Comparison of ENCODE assay signal across 34 cellular contexts in genomic region chr7:46879783-46880182, GRCh38.
"Had no signal": no experiment of that assay in that cellular context is flagged by ENCODE, and none has a peak within 500 bp of the region (broad histone marks: within the 10 kb centered on the region; RNA-seq: fewer than 3 reads in every experiment).

No MANE protein-coding gene starts in this region.

- H3K27me3 Mint-ChIP-seq: activated naive CD8-positive, alpha-beta T cell treated with anti-CD3 and anti-CD28 coated beads for 36 hours; central memory CD8-positive, alpha-beta T cell; stimulated activated memory B cell treated with anti-CD40 and anti-IgM and Interleukin-4, amounts not matched to agents 10 μg/mL and 1 μg/mL and 100 μg/mL, for 72 hours; stimulated activated naive CD8-positive, alpha-beta T cell treated with anti-CD3 and anti-CD28 coated beads, Interleukin-15, amount 100 ng/mL, for 72 hours had no signal

- H3K9me3 ChIP-seq: breast epithelium, heart left ventricle, left lung, pancreas, prostate gland, sigmoid colon, thyroid gland, upper lobe of left lung had no signal

- H3K4me1 ChIP-seq: breast epithelium, heart left ventricle, left lung, pancreas, prostate gland, sigmoid colon, thyroid gland, upper lobe of left lung had no signal

- H3K36me3 ChIP-seq: breast epithelium, heart left ventricle, left lung, pancreas, prostate gland, sigmoid colon, thyroid gland, upper lobe of left lung, WERI-Rb-1 had no signal

- H3K4me3 Mint-ChIP-seq: activated naive CD4-positive, alpha-beta T cell treated with anti-CD3 and anti-CD28 coated beads for 36 hours; activated naive CD8-positive, alpha-beta T cell treated with anti-CD3 and anti-CD28 coated beads for 36 hours; activated T-helper 1 cell treated with anti-CD3 and anti-CD28 coated beads, Interleukin-12 subunit alpha, Interleukin-12 subunit beta, Interleukin-2, Interleukin-4 antibody, amounts not matched to agents 30 ng/mL and 10 ng/mL and 1 ng/mL, durations not matched to agents 14 hours and 24 hours and 36 hours; central memory CD8-positive, alpha-beta T cell; naive B cell; stimulated activated memory B cell treated with anti-CD40 and anti-IgM and Interleukin-4, amounts not matched to agents 10 μg/mL and 1 μg/mL and 100 μg/mL, for 72 hours; stimulated activated naive CD8-positive, alpha-beta T cell treated with anti-CD3 and anti-CD28 coated beads, Interleukin-15, amount 100 ng/mL, for 72 hours; T-helper 1 cell treated with Interleukin-12 subunit alpha and Interleukin-12 subunit beta and Interleukin-4 antibody, amounts not matched to agents 30 μg/mL and 1 μg/mL, for 36 hours had no signal

- H3K4me3 ChIP-seq: breast epithelium, heart left ventricle, left lung, pancreas, prostate gland, sigmoid colon, thyroid gland, upper lobe of left lung had no signal

- H3K27me3 ChIP-seq: breast epithelium, foreskin keratinocyte, heart left ventricle, left lung, pancreas, sigmoid colon, thyroid gland, upper lobe of left lung had no signal

- DNase-seq: activated CD4-positive, alpha-beta T cell treated with anti-CD3 and anti-CD28 coated beads for 48 hours; activated CD4-positive, alpha-beta T cell treated with anti-CD3 and anti-CD28 coated beads, Interleukin-2, amount 50 U/mL, for 48 hours; activated CD8-positive, alpha-beta memory T cell treated with anti-CD3 and anti-CD28 coated beads for 24 hours; activated effector memory CD4-positive, alpha-beta T cell treated with anti-CD3 and anti-CD28 coated beads, Interleukin-2, amount 50 U/mL, for 16 hours; activated naive CD4-positive, alpha-beta T cell treated with anti-CD3 and anti-CD28 coated beads for 36 hours; activated naive CD8-positive, alpha-beta T cell treated with anti-CD3 and anti-CD28 coated beads for 36 hours; amniotic stem cell; effector CD8-positive, alpha-beta T cell; erythroblast; foreskin keratinocyte; heart left ventricle; left lung; naive B cell; nucleus accumbens; pancreas; sigmoid colon; small intestine; stimulated activated CD4-positive, alpha-beta T cell treated with anti-CD3 and anti-CD28 coated beads, Interleukin-1b, Interleukin-23, amount 100 ng/mL, for 48 hours; stimulated activated CD4-positive, alpha-beta T cell treated with anti-CD3 and anti-CD28 coated beads, Interleukin-4, amount 100 ng/mL, for 4 hours; stimulated activated CD8-positive, alpha-beta memory T cell treated with anti-CD3 and anti-CD28 coated beads, Interleukin-4, amount 100 ng/mL, for 48 hours; stimulated activated naive CD8-positive, alpha-beta T cell treated with anti-CD3 and anti-CD28 coated beads, Interleukin-15, amount 100 ng/mL, for 72 hours; substantia nigra; SW 1271; T-helper 9 cell; thyroid gland; upper lobe of left lung; WERI-Rb-1 had no signal

- ATAC-seq: activated CD4-positive, CD25-positive, alpha-beta regulatory T cell treated with anti-CD3 and anti-CD28 coated beads, Interleukin-2, amount 50 U/mL, for 24 hours; foreskin keratinocyte; heart left ventricle; left lung; pancreas; stimulated activated memory B cell treated with anti-CD40 and anti-IgM and Interleukin-4, amounts not matched to agents 10 μg/mL and 1 μg/mL and 100 μg/mL, for 72 hours; stimulated activated naive CD8-positive, alpha-beta T cell treated with anti-CD3 and anti-CD28 coated beads, Interleukin-15, amount 100 ng/mL, for 72 hours had no signal

- H3K27ac Mint-ChIP-seq: activated naive CD4-positive, alpha-beta T cell treated with anti-CD3 and anti-CD28 coated beads for 36 hours; activated naive CD8-positive, alpha-beta T cell treated with anti-CD3 and anti-CD28 coated beads for 36 hours; activated T-helper 1 cell treated with anti-CD3 and anti-CD28 coated beads, Interleukin-12 subunit alpha, Interleukin-12 subunit beta, Interleukin-2, Interleukin-4 antibody, amounts not matched to agents 30 ng/mL and 10 ng/mL and 1 ng/mL, durations not matched to agents 14 hours and 24 hours and 36 hours; naive B cell; stimulated activated memory B cell treated with anti-CD40 and anti-IgM and Interleukin-4, amounts not matched to agents 10 μg/mL and 1 μg/mL and 100 μg/mL, for 72 hours; stimulated activated naive CD8-positive, alpha-beta T cell treated with anti-CD3 and anti-CD28 coated beads, Interleukin-15, amount 100 ng/mL, for 72 hours; T-helper 1 cell treated with Interleukin-12 subunit alpha and Interleukin-12 subunit beta and Interleukin-4 antibody, amounts not matched to agents 30 μg/mL and 1 μg/mL, for 36 hours had no signal

- H3K4me1 Mint-ChIP-seq: activated naive CD8-positive, alpha-beta T cell treated with anti-CD3 and anti-CD28 coated beads for 36 hours; central memory CD8-positive, alpha-beta T cell; naive B cell; stimulated activated memory B cell treated with anti-CD40 and anti-IgM and Interleukin-4, amounts not matched to agents 10 μg/mL and 1 μg/mL and 100 μg/mL, for 72 hours; stimulated activated naive CD8-positive, alpha-beta T cell treated with anti-CD3 and anti-CD28 coated beads, Interleukin-15, amount 100 ng/mL, for 72 hours had no signal

- H3K27ac ChIP-seq: breast epithelium, foreskin keratinocyte, heart left ventricle, left lung, pancreas, prostate gland, sigmoid colon, thyroid gland, upper lobe of left lung, WERI-Rb-1 had no signal

- H3K36me3 Mint-ChIP-seq: activated naive CD8-positive, alpha-beta T cell treated with anti-CD3 and anti-CD28 coated beads for 36 hours; naive B cell; stimulated activated memory B cell treated with anti-CD40 and anti-IgM and Interleukin-4, amounts not matched to agents 10 μg/mL and 1 μg/mL and 100 μg/mL, for 72 hours had no signal

- H3K9me3 Mint-ChIP-seq: activated naive CD4-positive, alpha-beta T cell treated with anti-CD3 and anti-CD28 coated beads for 36 hours had no signal
